Comparison of ENCODE assay signal across 17 cellular contexts in genomic region chr17:67902531-67903231, GRCh38.
A peak's percentile ranks its signal among the peaks of the same experiment; 100 is the strongest.
DNase-seq lines count a peak whose midpoint lies in the region; ATAC-seq and TF ChIP-seq lines count a peak whose summit lies in the region.
"Had no signal": no experiment of that assay in that cellular context is flagged by ENCODE, and none has a peak within 500 bp of the region (broad histone marks: within the 10 kb centered on the region; RNA-seq: fewer than 3 reads in every experiment).

No MANE protein-coding gene starts in this region.

- no peak for TF ChIP-seq POLR2A in suprapubic skin (IDR thresholded peaks at IDR 0.05)

- no peak for TF ChIP-seq EP300 in suprapubic skin (IDR thresholded peaks at IDR 0.05)

- no peak overlapping the region for H3K9ac ChIP-seq in endodermal cell (ENCODE audit: extremely low read depth, low read length, poor library complexity, severe bottlenecking)

- H3K27me3 ChIP-seq in endodermal cell (ENCODE audit: control insufficient read depth, insufficient read depth, low read length, poor library complexity, severe bottlenecking) (no peaks in the 10 kb centered on the region), suprapubic skin (no peaks in the 10 kb centered on the region)
- H3K27me3 ChIP-seq in naive thymus-derived CD4-positive, alpha-beta T cell (ENCODE audit: control insufficient read depth in 2 of 2, insufficient read depth in 2 of 2, low read length in 2 of 2): no peaks in the 10 kb centered on the region
- H3K27me3 ChIP-seq: ascending aorta, gastroesophageal sphincter had no signal

- no peak for ATAC-seq in naive thymus-derived CD4-positive, alpha-beta T cell
- no peak for ATAC-seq in left colon
- ATAC-seq in GM19023 (IDR thresholded peaks at IDR 0.05; ENCODE audit: unreplicated experiment): no peak
- ATAC-seq: gastroesophageal sphincter had no signal

- no peaks in the 10 kb centered on the region for H3K4me1 ChIP-seq in endodermal cell (ENCODE audit: control insufficient read depth, insufficient read depth, low read length)
- H3K4me1 ChIP-seq in naive thymus-derived CD4-positive, alpha-beta T cell (ENCODE audit: control insufficient read depth in 2 of 2, insufficient read depth in 2 of 2, low read length in 2 of 2): no peaks in the 10 kb centered on the region
- H3K4me1 ChIP-seq in suprapubic skin: no peaks in the 10 kb centered on the region
- H3K4me1 ChIP-seq: ascending aorta, gastroesophageal sphincter had no signal

- H3K9me3 ChIP-seq in endodermal cell (ENCODE audit: control insufficient read depth, low read length) (no peaks in the 10 kb centered on the region), suprapubic skin (no peaks in the 10 kb centered on the region)
- no peaks in the 10 kb centered on the region for H3K9me3 ChIP-seq in naive thymus-derived CD4-positive, alpha-beta T cell (ENCODE audit: control insufficient read depth in 2 of 3, low read length in 3 of 3)
- H3K9me3 ChIP-seq: ascending aorta, gastroesophageal sphincter had no signal

- no peak overlapping the region for H3K4me3 ChIP-seq in endodermal cell (ENCODE audit: low read length)
- H3K4me3 ChIP-seq in naive thymus-derived CD4-positive, alpha-beta T cell (ENCODE audit: low read length): no peak overlapping the region
- H3K4me3 ChIP-seq in suprapubic skin: no peak overlapping the region
- H3K4me3 ChIP-seq: ascending aorta, gastroesophageal sphincter had no signal

- POLR2A ChIA-PET in naive thymus-derived CD4-positive, alpha-beta T cell (lab: Charles Lee): no interaction called here

- no peak for TF ChIP-seq CTCF in endodermal cell (conservative IDR thresholded peaks at IDR 0.05)
- no peak for TF ChIP-seq CTCF in suprapubic skin (IDR thresholded peaks at IDR 0.05)

- H3K27ac Mint-ChIP-seq in endodermal cell: peak overlapping the region; percentile 37
- H3K27ac Mint-ChIP-seq in naive thymus-derived CD4-positive, alpha-beta T cell: peak overlapping the region in 6 of 9 donors; percentile 1 to 91 (median 37)
- H3K27ac Mint-ChIP-seq: activated CD4-positive, alpha-beta T cell treated with anti-CD3 and anti-CD28 coated beads, Interleukin-2, amount 10 ng/mL, durations not matched to agents 7 days and 5 days had no signal

- H3K4me3 Mint-ChIP-seq in endodermal cell: no peak overlapping the region
- H3K4me3 Mint-ChIP-seq in naive thymus-derived CD4-positive, alpha-beta T cell: no peak overlapping the region
- H3K4me3 Mint-ChIP-seq: activated CD4-positive, alpha-beta T cell treated with anti-CD3 and anti-CD28 coated beads, Interleukin-2, amount 10 ng/mL, durations not matched to agents 7 days and 5 days; activated naive CD4-positive, alpha-beta T cell treated with anti-CD3 and anti-CD28 coated beads for 36 hours had no signal

- intact Hi-C loops in naive thymus-derived CD4-positive, alpha-beta T cell (cut with micrococcal nuclease): no loop called here
- intact Hi-C loops in left colon (cut with DNase I, micrococcal nuclease): no loop called here

- H3K36me3 ChIP-seq in endodermal cell (ENCODE audit: control insufficient read depth, insufficient read depth, low read length) (peaks cover 87% of the 10 kb centered on the region), suprapubic skin (peaks cover 64% of the 10 kb centered on the region)
- peaks cover 0 to 67% (median 5%) of the 10 kb centered on the region in 3 experiments for H3K36me3 ChIP-seq in naive thymus-derived CD4-positive, alpha-beta T cell (ENCODE audit: control insufficient read depth in 2 of 3, insufficient read depth in 3 of 3, low read length in 3 of 3)

- in situ Hi-C loops in SK-MEL-5 (cut with HindIII; ENCODE audit: low pct_unique_long_range_greater_than_20kb, low sequenced_read_pairs): no loop called here

- H3K9me3 Mint-ChIP-seq in endodermal cell: no peaks in the 10 kb centered on the region
- H3K9me3 Mint-ChIP-seq in naive thymus-derived CD4-positive, alpha-beta T cell: peaks cover 0 to 1% (median 0%) of the 10 kb centered on the region in 11 donors
- H3K9me3 Mint-ChIP-seq: activated CD4-positive, alpha-beta T cell treated with anti-CD3 and anti-CD28 coated beads, Interleukin-2, amount 10 ng/mL, durations not matched to agents 7 days and 5 days; activated naive CD4-positive, alpha-beta T cell treated with anti-CD3 and anti-CD28 coated beads for 36 hours had no signal

- 82 to 93% methylated on average over 4 to 11 of the region's 12 CpGs for WGBS in endodermal cell (ENCODE audit: insufficient coverage in 1 of 2, insufficient read length in 1 of 2), 2 experiments
- 79% methylated on average over 12 of the region's 12 CpGs for WGBS in suprapubic skin

- DNase-seq in SK-MEL-5 (ENCODE audit: low read depth, low spot score) (peak; percentile 99), endodermal cell (no peak), superior temporal gyrus (ENCODE audit: extremely low spot score) (peak; percentile 44), left colon (no peak), suprapubic skin (ENCODE audit: low spot score in 2 of 2) (no peak)
- DNase-seq in naive thymus-derived CD4-positive, alpha-beta T cell: no peak
- DNase-seq: activated CD4-positive, alpha-beta T cell treated with anti-CD3 and anti-CD28 coated beads, Interleukin-2, amount 10 ng/mL, durations not matched to agents 7 days and 5 days; activated naive CD4-positive, alpha-beta T cell treated with anti-CD3 and anti-CD28 coated beads for 36 hours; GOT3; IMR-90; NCI-H1694 treated with DMSO at 0.1 percent for 48 hours; NCI-H446 treated with DMSO at 0.1 percent for 48 hours; stimulated activated CD8-positive, alpha-beta memory T cell treated with anti-CD3 and anti-CD28 coated beads, Interleukin-4, amount 100 ng/mL, for 48 hours had no signal

- no peaks in the 10 kb centered on the region for H3K27me3 Mint-ChIP-seq in endodermal cell (ENCODE audit: insufficient read depth)
- no peaks in the 10 kb centered on the region for H3K27me3 Mint-ChIP-seq in naive thymus-derived CD4-positive, alpha-beta T cell
- H3K27me3 Mint-ChIP-seq: activated CD4-positive, alpha-beta T cell treated with anti-CD3 and anti-CD28 coated beads, Interleukin-2, amount 10 ng/mL, durations not matched to agents 7 days and 5 days had no signal

- CTCF ChIA-PET in naive thymus-derived CD4-positive, alpha-beta T cell (lab: Charles Lee): no interaction called here

- H3K4me1 Mint-ChIP-seq in endodermal cell: no peaks in the 10 kb centered on the region
- peaks cover 0 to 3% (median 0%) of the 10 kb centered on the region in 7 donors for H3K4me1 Mint-ChIP-seq in naive thymus-derived CD4-positive, alpha-beta T cell
- H3K4me1 Mint-ChIP-seq: activated CD4-positive, alpha-beta T cell treated with anti-CD3 and anti-CD28 coated beads, Interleukin-2, amount 10 ng/mL, durations not matched to agents 7 days and 5 days had no signal

- H3K36me3 Mint-ChIP-seq in endodermal cell (ENCODE audit: low read depth): peaks cover 75% of the 10 kb centered on the region
- H3K36me3 Mint-ChIP-seq in naive thymus-derived CD4-positive, alpha-beta T cell: peaks cover 4 to 42% (median 19%) of the 10 kb centered on the region in 5 donors

- H3K27ac ChIP-seq in endodermal cell (ENCODE audit: low read depth, low read length) (peak overlapping the region; percentile 81), suprapubic skin (no peak overlapping the region)
- H3K27ac ChIP-seq in naive thymus-derived CD4-positive, alpha-beta T cell (ENCODE audit: low read depth, low read length): no peak overlapping the region
- H3K27ac ChIP-seq: ascending aorta, gastroesophageal sphincter, RWPE1 had no signal

Comparison
In these comparisons a context has a peak if more than half of its experiments do, and no peak if none do; other contexts are left out.
1. DNase-seq: peak in SK-MEL-5 (single experiment) and superior temporal gyrus (single experiment); none in endodermal cell (single experiment), naive thymus-derived CD4-positive, alpha-beta T cell (0 of 9), left colon (0 of 2) and suprapubic skin (0 of 2).